ENCODE assay signal across 20 cellular contexts in genomic region chr6:36122495-36123269, GRCh38. TPM values are rescaled to one million over a fixed set of nuclear protein-coding genes. Genes with fewer than 3 reads are reported as not detected.
DNase-seq lines count a peak whose midpoint lies in the region; ATAC-seq, FAIRE-seq and TF ChIP-seq lines count a peak whose summit lies in the region.
"Had no signal": no experiment of that assay in that cellular context is flagged by ENCODE, and none has a peak within 500 bp of the region (broad histone marks: within the 10 kb centered on the region; RNA-seq: fewer than 3 reads in every experiment).

No MANE protein-coding gene starts in this region.

- H2AFZ ChIP-seq in K562 (ENCODE audit: low read depth, low read length): 0 out of 2 replicates have a peak overlapping the region, but pooled peaks have one; percentile 8
- H2AFZ ChIP-seq in trophoblast cell (ENCODE audit: insufficient read depth, low read length, poor library complexity): no peak overlapping the region

- no peak overlapping the region for H2BK12ac ChIP-seq in trophoblast cell (ENCODE audit: low read length)

- no peak overlapping the region for H2BK120ac ChIP-seq in trophoblast cell (ENCODE audit: insufficient read depth, low read length, poor library complexity)

- TF ChIP-seq RAD21 in K562 (CRISPR knock-in tag; conservative IDR thresholded peaks at IDR 0.05 in 1 of 2, IDR thresholded peaks at IDR 0.05 in 1 of 2): no peak

- H3K27ac Mint-ChIP-seq in activated CD4-positive, alpha-beta T cell treated with anti-CD3 and anti-CD28 coated beads for 36 hours: peak overlapping the region; percentile 99
- H3K27ac Mint-ChIP-seq in IgD-negative memory B cell (peak overlapping the region; percentile 81 to 88 (median 88)), glutamatergic neuron (ENCODE audit: unreplicated experiment) (no peak overlapping the region)

- H3K9me3 Mint-ChIP-seq in activated CD4-positive, alpha-beta T cell treated with anti-CD3 and anti-CD28 coated beads for 36 hours (ENCODE audit: low read depth): no peaks in the 10 kb centered on the region
- no peaks in the 10 kb centered on the region for H3K9me3 Mint-ChIP-seq in IgD-negative memory B cell
- H3K9me3 Mint-ChIP-seq in glutamatergic neuron (ENCODE audit: unreplicated experiment): no peaks in the 10 kb centered on the region

- no peak overlapping the region for H2AK5ac ChIP-seq in trophoblast cell (ENCODE audit: low read length)

- H3K79me1 ChIP-seq in trophoblast cell (ENCODE audit: low read length): peaks cover 3% of the 10 kb centered on the region

- BruUV-seq in K562 (replicated peaks; lab: Mats Ljungman, UMichigan): no TSS peak

- no peaks in the 10 kb centered on the region for H3K27me3 ChIP-seq in K562 (ENCODE audit: control insufficient read depth in 2 of 2, insufficient read depth in 2 of 2, low read length in 2 of 2)
- H3K27me3 ChIP-seq in trophoblast cell (ENCODE audit: insufficient read depth, low read length): no peaks in the 10 kb centered on the region
- H3K27me3 ChIP-seq: colonic mucosa had no signal

- H4K91ac ChIP-seq in trophoblast cell (ENCODE audit: low read depth, low read length): no peak overlapping the region

- no peak overlapping the region for H3K23ac ChIP-seq in trophoblast cell (ENCODE audit: low read length)

- H3K36me3 ChIP-seq in K562 (ENCODE audit: control insufficient read depth, insufficient read depth, low read length) (no peaks in the 10 kb centered on the region), trophoblast cell (ENCODE audit: control insufficient read depth in 1 of 2, insufficient read depth in 2 of 2, low read length in 2 of 2) (no peaks in the 10 kb centered on the region)
- H3K36me3 ChIP-seq: colonic mucosa, prostate gland had no signal

- 37% methylated on average over 10 of the region's 11 CpGs for WGBS in K562 (ENCODE audit: insufficient coverage, low coverage, missing lambda C conversion rate)
- WGBS in trophoblast cell (ENCODE audit: extremely low coverage, insufficient coverage, insufficient read length): no CpG with 5 or more reads among the region's 11 CpGs

- no peaks in the 10 kb centered on the region for H3K9me3 ChIP-seq in K562 (replicated peaks; ENCODE audit: control insufficient read depth, insufficient read depth, low read depth, low read length)
- no peaks in the 10 kb centered on the region for H3K9me3 ChIP-seq in trophoblast cell (ENCODE audit: insufficient read depth, low read depth, low read length)
- H3K9me3 ChIP-seq: colonic mucosa, gastroesophageal sphincter, prostate gland had no signal

- CTCF ChIA-PET in activated CD4-positive, alpha-beta T cell treated with anti-CD3 and anti-CD28 coated beads for 36 hours (lab: Charles Lee): interaction anchor here (0.7 to 2.6 kb wide), 5 partner anchors 8 to 91 kb away, joined by 3 to 32 read pairs (median 4); partner anchors contain the start of gene MAPK13
- CTCF ChIA-PET in K562 (lab: Yijun Ruan, JAX; ENCODE audit: low intra/inter-chr PET ratio): interaction anchor here (1.5 kb wide), 1 partner anchor 238 kb away, joined by 6 read pairs; no protein-coding TSS in a partner anchor

- H3K79me2 ChIP-seq in K562 (ENCODE audit: control insufficient read depth, insufficient read depth, low read length) (no peaks in the 10 kb centered on the region), trophoblast cell (ENCODE audit: control insufficient read depth, insufficient read depth, low read length, poor library complexity) (no peaks in the 10 kb centered on the region)

- H3K4me1 Mint-ChIP-seq in activated CD4-positive, alpha-beta T cell treated with anti-CD3 and anti-CD28 coated beads for 36 hours: peaks cover 91% of the 10 kb centered on the region
- peaks cover 46 to 74% (median 52%) of the 10 kb centered on the region in 3 donors for H3K4me1 Mint-ChIP-seq in IgD-negative memory B cell
- H3K4me1 Mint-ChIP-seq in glutamatergic neuron (ENCODE audit: low read depth, unreplicated experiment): peaks cover 11% of the 10 kb centered on the region

- H3K9ac ChIP-seq in K562 (ENCODE audit: insufficient read depth in 1 of 2, low read depth in 2 of 2, low read length in 2 of 2) (peak overlapping the region in 1 of 2 experiments; percentile 79; a peak in 2 of 4 replicates), trophoblast cell (ENCODE audit: low read length) (no peak overlapping the region)

- H3K4me1 ChIP-seq in K562 (replicated peaks in 1 of 2; ENCODE audit: control insufficient read depth in 2 of 2, insufficient read depth in 2 of 2, low read length in 2 of 2) (peaks cover 61 to 71% of the 10 kb centered on the region in 2 experiments), trophoblast cell (ENCODE audit: control insufficient read depth in 1 of 2, insufficient read depth in 2 of 2, low read length in 2 of 2) (peaks cover 29 to 36% of the 10 kb centered on the region in 2 experiments)

- H3K27me3 Mint-ChIP-seq in activated CD4-positive, alpha-beta T cell treated with anti-CD3 and anti-CD28 coated beads for 36 hours: no peaks in the 10 kb centered on the region
- H3K27me3 Mint-ChIP-seq in IgD-negative memory B cell: no peaks in the 10 kb centered on the region
- peaks cover 8% of the 10 kb centered on the region for H3K27me3 Mint-ChIP-seq in glutamatergic neuron (ENCODE audit: unreplicated experiment)

- no peak overlapping the region for H3K4ac ChIP-seq in trophoblast cell (ENCODE audit: low read depth, low read length)

- no peak overlapping the region for H2BK5ac ChIP-seq in trophoblast cell (ENCODE audit: low read depth, low read length, poor library complexity)

- no peaks in the 10 kb centered on the region for H4K20me1 ChIP-seq in K562 (replicated peaks; ENCODE audit: control insufficient read depth, insufficient read depth, low read length)

- H3K4me2 ChIP-seq in K562 (ENCODE audit: insufficient read depth, low read length) (peak overlapping the region; percentile 33; the same call in 1 of the 2 replicates), trophoblast cell (ENCODE audit: low read length) (peak overlapping the region; percentile 11)

- no peak overlapping the region for H3K4me3 ChIP-seq in K562
- no peak overlapping the region for H3K4me3 ChIP-seq in trophoblast cell (ENCODE audit: low read depth, low read length)
- H3K4me3 ChIP-seq: colonic mucosa, gastroesophageal sphincter, prostate gland had no signal

- in situ Hi-C loops in K562 (cut with MboI): no loop called here

- no peak overlapping the region for H3K18ac ChIP-seq in trophoblast cell (ENCODE audit: low read length)

- POLR2A ChIA-PET in activated CD4-positive, alpha-beta T cell treated with anti-CD3 and anti-CD28 coated beads for 36 hours (lab: Charles Lee): interaction anchor here (1.1 to 2.3 kb wide), 2 partner anchors 9 to 152 kb away, joined by 3 to 31 read pairs; no protein-coding TSS in a partner anchor
- POLR2A ChIA-PET in K562 (lab: Yijun Ruan, JAX): interaction anchor here (0.7 to 1.5 kb wide), 3 partner anchors 9 to 21 kb away, joined by 3 to 5 read pairs (median 5); no protein-coding TSS in a partner anchor

- no peak for TF ChIP-seq POLR2A in K562 (conservative IDR thresholded peaks at IDR 0.05)

- no peak overlapping the region for H3K4me3 Mint-ChIP-seq in activated CD4-positive, alpha-beta T cell treated with anti-CD3 and anti-CD28 coated beads for 36 hours
- H3K4me3 Mint-ChIP-seq in IgD-negative memory B cell: peak overlapping the region in 1 of 4 donors; percentile 45
- no peak overlapping the region for H3K4me3 Mint-ChIP-seq in glutamatergic neuron (ENCODE audit: unreplicated experiment)

- no peak overlapping the region for H4K12ac ChIP-seq in trophoblast cell (ENCODE audit: low read depth, low read length)

- intact Hi-C loops in activated CD4-positive, alpha-beta T cell treated with anti-CD3 and anti-CD28 coated beads for 36 hours (cut with DNase I, micrococcal nuclease): loop anchor here (1.0 to 10.0 kb wide), 7 partner anchors 74 to 818 kb away; partner anchors contain the start of genes BRPF3 (in 1 of the 2), KCTD20 (in 1 of the 2) and PXT1 (in 1 of the 2)
- intact Hi-C loops in K562 (cut with micrococcal nuclease): loop anchor here (2.0 kb wide), 2 partner anchors 74 to 238 kb away; partner anchors contain the start of gene BRPF3

- no peak for ATAC-seq in activated CD4-positive, alpha-beta T cell treated with anti-CD3 and anti-CD28 coated beads for 36 hours
- ATAC-seq in K562: no peak
- ATAC-seq: Right ventricle myocardium inferior had no signal

- H3K27ac ChIP-seq in K562 (ENCODE audit: extremely low read depth, low read depth, low read length) (no peak overlapping the region), trophoblast cell (ENCODE audit: low read depth, low read length) (no peak overlapping the region)
- H3K27ac ChIP-seq: colonic mucosa, prostate gland had no signal

- FAIRE-seq in K562 (lab: Jason Lieb, UNC): no peak
- FAIRE-seq: GM12891 had no signal

- peaks cover 3% of the 10 kb centered on the region for H3K9me1 ChIP-seq in K562 (ENCODE audit: control insufficient read depth, insufficient read depth, low read length)

- TF ChIP-seq CTCF in K562 (IDR thresholded peaks at IDR 0.05 in 2 of 3, conservative IDR thresholded peaks at IDR 0.05 in 1 of 3; ENCODE audit: insufficient read depth in 2 of 3, low read depth in 1 of 3, low read length in 3 of 3) (no peak), glutamatergic neuron (IDR thresholded peaks at IDR 0.05; ENCODE audit: partially characterized antibody, unreplicated experiment) (no peak)

- no peak overlapping the region for H3K14ac ChIP-seq in trophoblast cell (ENCODE audit: low read length)

- peaks cover 7% of the 10 kb centered on the region for H3K36me3 Mint-ChIP-seq in activated CD4-positive, alpha-beta T cell treated with anti-CD3 and anti-CD28 coated beads for 36 hours (ENCODE audit: low read depth)
- H3K36me3 Mint-ChIP-seq in IgD-negative memory B cell: peaks cover 10% of the 10 kb centered on the region
- no peaks in the 10 kb centered on the region for H3K36me3 Mint-ChIP-seq in glutamatergic neuron (ENCODE audit: unreplicated experiment)

- H4K8ac ChIP-seq in trophoblast cell (ENCODE audit: low read depth, low read length): no peak overlapping the region

- no peak for TF ChIP-seq EP300 in K562 (IDR thresholded peaks at IDR 0.05; ENCODE audit: low read length)

- DNase-seq in activated CD4-positive, alpha-beta T cell treated with anti-CD3 and anti-CD28 coated beads for 36 hours: no peak
- DNase-seq in activated CD4-positive, alpha-beta T cell treated with anti-CD3 and anti-CD28 coated beads, Interleukin-2, amount 50 U/mL, for 4 hours: no peak
- DNase-seq in K562 (ENCODE audit: extremely low read depth in 1 of 4, low spot score in 3 of 4) (peak in 1 of 4 experiments; percentile 28), trophoblast cell (no peak), OCI-M1 (lab: John Stamatoyannopoulos, UW) (no peak), GOT3 (lab: John Stamatoyannopoulos, UW) (no peak), glutamatergic neuron (no peak)
- DNase-seq: activated gamma-delta T cell; colonic mucosa; GDM1; left ventricle myocardium superior; NCI-H146; NCI-H345; stimulated activated naive CD4-positive, alpha-beta T cell; T1000 had no signal

RNA-seq across cellular contexts. Expression of gene MAPK13, which starts 7.6 kb away (rescaled TPM):
- total RNA-seq in activated CD4-positive, alpha-beta T cell treated with anti-CD3 and anti-CD28 coated beads for 36 hours: 10 to 100 TPM; 63.0 to 65.1 TPM
- 47.1 TPM for polyA plus RNA-seq in IgD-negative memory B cell
- 8.9 and 13.3 TPM in 2 replicates for total RNA-seq in K562 (2011; cell fraction: chromatin; rRNA removed; ENCODE audit: low replicate concordance)
- 5.0 and 5.2 TPM in 2 replicates for total RNA-seq in K562 (2011; cell fraction: nucleolus; rRNA removed)
- 4.5 and 6.2 TPM in 2 replicates for total RNA-seq in K562 (2011; cell fraction: nucleoplasm; rRNA removed)
- 0.36 and 0.57 TPM in 2 replicates for total RNA-seq in K562 (2014; rRNA removed)
- total RNA-seq in K562 (2014; rRNA removed; fragmentation: Illumina TruSeq; extraction: Trizol): 0.11 and 0.16 TPM in 2 replicates
- 0.30 and 0.43 TPM in 2 replicates for total RNA-seq in K562 (2015; rRNA removed; fragmentation: Illumina TruSeq; extraction: Trizol)
- total RNA-seq in K562 (2021): 0.69 and 0.84 TPM in 2 replicates
- 1.3 and 2.0 TPM in 2 replicates for polyA plus RNA-seq in K562 (2011; rRNA removed)
- polyA plus RNA-seq in K562 (2011; cell fraction: cytosol; rRNA removed): 0.83 and 1.1 TPM in 2 replicates
- polyA plus RNA-seq in K562 (2011; cell fraction: nucleus; rRNA removed): 6.7 and 15.1 TPM in 2 replicates
- polyA plus RNA-seq in K562 (2012): 0.79 and 2.5 TPM in 2 replicates
- polyA plus RNA-seq in K562 (2014; fragmentation: Illumina TruSeq; extraction: Trizol): 0.52 and 0.68 TPM in 2 replicates
- polyA plus RNA-seq in K562 (2014; fragmentation: Nextera tagmentation; extraction: Ambion mirVana): under 1 TPM in 1 of 2 experiments, not detected in 1; 0.03 TPM
- 1.00 and 2.3 TPM in 2 replicates for polyA plus RNA-seq in K562 (2014; rRNA removed)
- 0.30 and 0.35 TPM in 2 replicates for polyA minus RNA-seq in K562 (2011; rRNA and poly(A)+ RNA removed)
- 0.95 and 1.7 TPM in 2 replicates for polyA minus RNA-seq in K562 (2011; cell fraction: cytosol; rRNA and poly(A)+ RNA removed)
- polyA minus RNA-seq in K562 (2011; cell fraction: nucleus; rRNA and poly(A)+ RNA removed): 0.78 and 1.1 TPM in 2 replicates
- 5.5 and 6.1 TPM in 2 replicates for polyA plus RNA-seq in trophoblast cell (2013)
- total RNA-seq in glutamatergic neuron (ENCODE audit: unreplicated experiment): 4.2 TPM

Comparison
In these comparisons a context has a peak if more than half of its experiments do, and no peak if none do; other contexts are left out.
1. RNA of gene MAPK13, which starts 7.6 kb away (total RNA-seq): 63.0 to 65.1 TPM in activated CD4-positive, alpha-beta T cell treated with anti-CD3 and anti-CD28 coated beads for 36 hours; 4.2 TPM in glutamatergic neuron (single experiment) and 0.11 to 13.3 TPM in K562; every median in the first group is over 4 times any median in the second.